ENCODE assay signal across 17 cellular contexts in the genomic region with DNA sequence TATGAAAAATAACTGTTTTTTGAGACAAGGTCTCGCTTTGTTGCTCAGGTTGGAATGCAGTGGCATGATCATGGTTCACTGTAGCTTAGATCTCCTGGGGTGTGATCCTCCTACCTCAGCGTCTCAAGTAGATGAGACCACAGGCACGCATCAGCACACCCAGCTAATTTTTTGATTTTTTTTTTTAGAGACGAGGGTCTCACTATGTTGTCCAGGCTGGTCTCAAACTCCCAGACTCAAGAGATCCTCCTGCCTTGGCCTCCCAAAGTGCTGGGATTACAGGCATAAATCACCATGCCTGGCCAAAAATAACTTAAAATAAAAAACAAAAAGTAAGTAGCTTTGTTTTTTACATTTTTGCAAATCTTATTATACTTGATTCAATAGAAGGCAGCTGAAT.
"Had no signal": no experiment of that assay in that cellular context is flagged by ENCODE, and none has a peak within 500 bp of the region (broad histone marks: within the 10 kb centered on the region; RNA-seq: fewer than 3 reads in every experiment).

No MANE protein-coding gene starts in this region.

- H3K27ac Mint-ChIP-seq: activated naive CD4-positive, alpha-beta T cell treated with anti-CD3 and anti-CD28 coated beads, Interleukin-2, amount 50 U/mL, for 72 hours; activated T-helper 1 cell treated with anti-CD3 and anti-CD28 coated beads, Interleukin-12 subunit alpha, Interleukin-12 subunit beta, Interleukin-2, Interleukin-4 antibody, amounts not matched to agents 30 ng/mL and 10 ng/mL and 1 ng/mL, durations not matched to agents 14 hours and 24 hours and 36 hours; nephron; stimulated activated naive CD8-positive, alpha-beta T cell treated with anti-CD3 and anti-CD28 coated beads, Interleukin-15, Interleukin-2, amounts not matched to agents 100 ng/mL and 50 ng/mL, for 24 hours; T-helper 17 cell had no signal

- H3K27ac ChIP-seq: adrenal gland, breast epithelium, lower lobe of right lung, parathyroid adenoma, tibial nerve, uterus, WERI-Rb-1 had no signal

- DNase-seq: activated CD4-positive, alpha-beta T cell treated with anti-CD3 and anti-CD28 coated beads, Interleukin-2, amount 50 U/mL, for 48 hours; activated gamma-delta T cell treated with Interleukin-2 at 50 U/mL for 16 hours; activated T-cell treated with anti-CD3 and anti-CD28 coated beads for 4 hours; adrenal gland; effector CD4-positive, alpha-beta T cell; lower lobe of right lung; T-helper 17 cell; uterus; WERI-Rb-1 had no signal

- ATAC-seq: activated naive CD4-positive, alpha-beta T cell treated with anti-CD3 and anti-CD28 coated beads, Interleukin-2, amount 50 U/mL, for 72 hours; lower lobe of right lung; T-helper 17 cell had no signal

- H3K9me3 Mint-ChIP-seq: activated naive CD4-positive, alpha-beta T cell treated with anti-CD3 and anti-CD28 coated beads, Interleukin-2, amount 50 U/mL, for 72 hours; activated T-helper 1 cell treated with anti-CD3 and anti-CD28 coated beads, Interleukin-12 subunit alpha, Interleukin-12 subunit beta, Interleukin-2, Interleukin-4 antibody, amounts not matched to agents 30 ng/mL and 10 ng/mL and 1 ng/mL, durations not matched to agents 14 hours and 24 hours and 36 hours; nephron; stimulated activated naive CD8-positive, alpha-beta T cell treated with anti-CD3 and anti-CD28 coated beads, Interleukin-15, Interleukin-2, amounts not matched to agents 100 ng/mL and 50 ng/mL, for 24 hours had no signal

- H3K9me3 ChIP-seq: adrenal gland, breast epithelium, lower lobe of right lung, tibial nerve, uterus had no signal

- H3K4me3 ChIP-seq: adrenal gland, breast epithelium, lower lobe of right lung, skin epidermis, tibial nerve, uterus had no signal

- H3K27me3 Mint-ChIP-seq: stimulated activated naive CD8-positive, alpha-beta T cell treated with anti-CD3 and anti-CD28 coated beads, Interleukin-15, Interleukin-2, amounts not matched to agents 100 ng/mL and 50 ng/mL, for 24 hours; T-helper 17 cell had no signal

- H3K36me3 ChIP-seq: adrenal gland, breast epithelium, uterus had no signal

- H3K27me3 ChIP-seq: adrenal gland, breast epithelium, tibial nerve, uterus had no signal

- H3K4me3 Mint-ChIP-seq: activated T-helper 1 cell treated with anti-CD3 and anti-CD28 coated beads, Interleukin-12 subunit alpha, Interleukin-12 subunit beta, Interleukin-2, Interleukin-4 antibody, amounts not matched to agents 30 ng/mL and 10 ng/mL and 1 ng/mL, durations not matched to agents 14 hours and 24 hours and 36 hours; stimulated activated naive CD8-positive, alpha-beta T cell treated with anti-CD3 and anti-CD28 coated beads, Interleukin-15, Interleukin-2, amounts not matched to agents 100 ng/mL and 50 ng/mL, for 24 hours had no signal
